1 cellular context compared by ENCODE assay signal in the genomic region with DNA sequence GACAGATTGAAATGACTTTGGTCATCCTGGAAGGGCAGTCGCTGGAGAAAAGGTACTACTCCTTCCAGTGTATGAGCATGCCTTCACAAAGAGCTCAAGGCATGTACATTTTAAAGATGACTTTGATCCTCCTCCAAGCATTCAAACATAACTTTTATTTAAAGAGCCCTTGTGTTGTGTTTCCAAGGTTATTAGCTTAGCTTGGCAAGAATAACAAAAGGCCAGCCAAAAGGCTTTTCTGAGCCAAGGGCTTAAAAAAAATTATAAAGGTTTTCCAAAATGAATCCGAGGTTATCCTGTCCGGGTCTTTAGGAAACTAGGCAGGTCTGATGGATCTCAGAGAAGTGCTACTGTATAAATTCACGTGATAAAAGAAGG.
TF ChIP-seq lines count a peak whose summit lies in the region.

No MANE protein-coding gene starts in this region.

TF ChIP-seq in endothelial cell of umbilical vein, 7 proteins besides CTCF, POLR2A, EP300 and RAD21:
- TF ChIP-seq GATA2 (IDR thresholded peaks at IDR 0.05; ENCODE audit: insufficient read depth, insufficient read length, low read depth, low read length) (no peak), POLR2AphosphoS5 (IDR thresholded peaks at IDR 0.05; ENCODE audit: insufficient read depth, low read depth, low read length) (no peak)
- TF ChIP-seq, protein P1, sequence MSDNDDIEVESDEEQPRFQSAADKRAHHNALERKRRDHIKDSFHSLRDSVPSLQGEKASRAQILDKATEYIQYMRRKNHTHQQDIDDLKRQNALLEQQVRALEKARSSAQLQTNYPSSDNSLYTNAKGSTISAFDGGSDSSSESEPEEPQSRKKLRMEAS (IDR thresholded peaks at IDR 0.05; ENCODE audit: insufficient read depth, insufficient read length), result no peak
